In the genomic region with DNA sequence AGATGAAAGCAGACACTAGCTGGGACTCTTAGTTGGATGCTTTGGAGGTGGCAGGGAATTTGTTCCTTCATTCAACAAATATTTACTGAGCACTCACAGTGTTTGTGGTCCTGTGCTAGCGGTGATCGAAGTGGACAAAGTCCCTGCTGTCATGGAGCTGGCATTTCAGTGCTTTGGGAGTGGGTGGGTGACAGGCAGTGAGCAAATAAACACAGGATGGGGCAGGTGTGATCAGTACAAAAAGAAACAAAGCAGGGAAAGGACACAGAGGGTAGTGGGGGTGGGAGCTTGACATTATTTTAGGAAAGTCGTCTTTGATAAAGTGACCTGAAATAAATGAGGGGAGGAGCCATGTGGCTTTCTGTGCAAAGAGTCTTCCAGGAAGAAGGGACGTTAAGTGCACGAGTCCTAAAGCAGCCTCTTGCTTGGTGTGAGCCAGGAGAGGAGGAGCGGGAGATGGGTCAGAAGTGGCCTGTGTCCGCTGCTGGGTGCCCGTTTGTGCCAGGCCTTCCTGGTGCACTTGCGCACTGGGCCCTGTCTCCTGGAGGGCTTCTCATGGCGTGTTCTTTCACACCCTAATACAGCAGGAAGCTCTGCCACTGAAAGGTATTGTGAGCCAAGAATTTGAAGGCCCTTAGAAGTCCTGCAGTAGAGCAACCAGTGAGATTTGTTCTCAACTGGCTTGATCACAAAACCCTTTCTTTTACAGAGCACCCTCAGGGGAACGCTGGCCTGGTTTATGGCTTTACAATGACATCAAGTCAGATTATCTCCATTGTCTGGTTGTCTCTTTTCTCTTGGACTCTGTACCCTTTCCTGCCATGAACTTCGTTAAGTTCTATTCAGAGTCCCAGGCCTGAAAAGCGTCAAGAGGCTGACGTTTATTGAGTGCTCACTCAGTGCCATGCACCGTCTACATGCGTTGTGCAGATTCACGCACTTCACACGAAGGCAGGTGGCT, we compare ENCODE assay signal across 1 cellular context.
TF ChIP-seq lines count a peak whose summit lies in the region.

No MANE protein-coding gene starts in this region.

TF ChIP-seq in HepG2, 621 proteins besides CTCF, POLR2A, EP300 and RAD21 (continued from another document):
- TF ChIP-seq PAXIP1 (CRISPR knock-in tag; conservative IDR thresholded peaks at IDR 0.05) (peak; percentile 100), RXRB (CRISPR knock-in tag; IDR thresholded peaks at IDR 0.05; ENCODE audit: borderline replicate concordance) (peak; percentile 97), ZNF816 (CRISPR knock-in tag; IDR thresholded peaks at IDR 0.05; ENCODE audit: borderline replicate concordance) (no peak; the same call in 1 of the 2 replicates), ZNF567 (CRISPR knock-in tag; IDR thresholded peaks at IDR 0.05; ENCODE audit: borderline replicate concordance) (peak; percentile 89), SMAD3 (CRISPR knock-in tag; IDR thresholded peaks at IDR 0.05) (peak; percentile 83), PAX8 (CRISPR knock-in tag; IDR thresholded peaks at IDR 0.05; ENCODE audit: borderline replicate concordance) (no peak), PITX1 (CRISPR knock-in tag; IDR thresholded peaks at IDR 0.05) (peak; percentile 96), THRA (CRISPR knock-in tag; IDR thresholded peaks at IDR 0.05; ENCODE audit: borderline replicate concordance) (peak; percentile 94), MAZ (IDR thresholded peaks at IDR 0.05; ENCODE audit: borderline replicate concordance, low read depth, low read length) (no peak), MAZ (CRISPR knock-in tag; IDR thresholded peaks at IDR 0.05; ENCODE audit: low read depth) (peak; percentile 73), ZSCAN29 (CRISPR knock-in tag; conservative IDR thresholded peaks at IDR 0.05) (peak; percentile 53; the same call in 1 of the 2 replicates), ZNF878 (CRISPR knock-in tag; IDR thresholded peaks at IDR 0.05) (peak; percentile 46; the same call in 1 of the 2 replicates), ZNF274 (CRISPR knock-in tag; IDR thresholded peaks at IDR 0.05) (no peak), ZNF331 (CRISPR knock-in tag; IDR thresholded peaks at IDR 0.05) (peak; percentile 96), ZNF253 (CRISPR knock-in tag; IDR thresholded peaks at IDR 0.05; ENCODE audit: borderline replicate concordance) (no peak), FOXA3 (CRISPR knock-in tag; IDR thresholded peaks at IDR 0.05) (peak; percentile 99), ZNF335 (CRISPR knock-in tag; IDR thresholded peaks at IDR 0.05) (no peak; the same call in 1 of the 2 replicates), CHCHD3 (CRISPR knock-in tag; IDR thresholded peaks at IDR 0.05) (no peak), NR2F1 (CRISPR knock-in tag; IDR thresholded peaks at IDR 0.05) (peak; percentile 63 to 64; a peak in 2 of 4 replicates), ZBTB42 (CRISPR knock-in tag; IDR thresholded peaks at IDR 0.05) (no peak), NR0B2 (CRISPR knock-in tag; IDR thresholded peaks at IDR 0.05) (no peak), HOXA5 (CRISPR knock-in tag; IDR thresholded peaks at IDR 0.05) (no peak; the same call in 1 of the 2 replicates), HOXA3 (CRISPR knock-in tag; IDR thresholded peaks at IDR 0.05) (peak; percentile 88), ZIK1 (CRISPR knock-in tag; IDR thresholded peaks at IDR 0.05; ENCODE audit: borderline replicate concordance, low read depth) (no peak), ZNF543 (CRISPR knock-in tag; IDR thresholded peaks at IDR 0.05) (peak; percentile 77; the same call in 1 of the 2 replicates), ZEB1 (IDR thresholded peaks at IDR 0.05; ENCODE audit: insufficient replicate concordance, low read depth) (peak; percentile 79), FOXC1 (CRISPR knock-in tag; IDR thresholded peaks at IDR 0.05; ENCODE audit: borderline replicate concordance) (0 out of 2 replicates have a peak, but pooled peaks have one; percentile 73), ZSCAN12 (CRISPR knock-in tag; IDR thresholded peaks at IDR 0.05) (no peak), NFKB2 (CRISPR knock-in tag; IDR thresholded peaks at IDR 0.05; ENCODE audit: borderline replicate concordance) (peak; percentile 39; the same call in 1 of the 2 replicates), RXRA (CRISPR knock-in tag; IDR thresholded peaks at IDR 0.05) (peak; percentile 95), ONECUT2 (CRISPR knock-in tag; IDR thresholded peaks at IDR 0.05) (peak; percentile 92), SRY (CRISPR knock-in tag; IDR thresholded peaks at IDR 0.05) (peak; percentile 75), ZNF629 (CRISPR knock-in tag; conservative IDR thresholded peaks at IDR 0.05) (no peak), NFYC (CRISPR knock-in tag; IDR thresholded peaks at IDR 0.05) (peak; percentile 33; the same call in 1 of the 2 replicates), CAMTA2 (CRISPR knock-in tag; IDR thresholded peaks at IDR 0.05; ENCODE audit: borderline replicate concordance) (no peak), ZNF33A (CRISPR knock-in tag; IDR thresholded peaks at IDR 0.05; ENCODE audit: borderline replicate concordance) (no peak), MBNL3 (CRISPR knock-in tag; conservative IDR thresholded peaks at IDR 0.05) (no peak), HNRNPL (IDR thresholded peaks at IDR 0.05; ENCODE audit: low read depth, low read length) (peak; percentile 82), ATM (IDR thresholded peaks at IDR 0.05; ENCODE audit: borderline replicate concordance) (no peak), HOXD1 (CRISPR knock-in tag; IDR thresholded peaks at IDR 0.05) (peak; percentile 89; the same call in 1 of the 2 replicates), ZNF484 (CRISPR knock-in tag; IDR thresholded peaks at IDR 0.05; ENCODE audit: borderline replicate concordance, low read depth) (no peak), ZFP1 (CRISPR knock-in tag; IDR thresholded peaks at IDR 0.05) (peak; percentile 76; the same call in 1 of the 2 replicates), ZNF232 (CRISPR knock-in tag; IDR thresholded peaks at IDR 0.05; ENCODE audit: borderline replicate concordance) (peak; percentile 89; the same call in 1 of the 2 replicates), ZNF558 (CRISPR knock-in tag; IDR thresholded peaks at IDR 0.05; ENCODE audit: borderline replicate concordance) (no peak)
- TF ChIP-seq, protein P1, sequence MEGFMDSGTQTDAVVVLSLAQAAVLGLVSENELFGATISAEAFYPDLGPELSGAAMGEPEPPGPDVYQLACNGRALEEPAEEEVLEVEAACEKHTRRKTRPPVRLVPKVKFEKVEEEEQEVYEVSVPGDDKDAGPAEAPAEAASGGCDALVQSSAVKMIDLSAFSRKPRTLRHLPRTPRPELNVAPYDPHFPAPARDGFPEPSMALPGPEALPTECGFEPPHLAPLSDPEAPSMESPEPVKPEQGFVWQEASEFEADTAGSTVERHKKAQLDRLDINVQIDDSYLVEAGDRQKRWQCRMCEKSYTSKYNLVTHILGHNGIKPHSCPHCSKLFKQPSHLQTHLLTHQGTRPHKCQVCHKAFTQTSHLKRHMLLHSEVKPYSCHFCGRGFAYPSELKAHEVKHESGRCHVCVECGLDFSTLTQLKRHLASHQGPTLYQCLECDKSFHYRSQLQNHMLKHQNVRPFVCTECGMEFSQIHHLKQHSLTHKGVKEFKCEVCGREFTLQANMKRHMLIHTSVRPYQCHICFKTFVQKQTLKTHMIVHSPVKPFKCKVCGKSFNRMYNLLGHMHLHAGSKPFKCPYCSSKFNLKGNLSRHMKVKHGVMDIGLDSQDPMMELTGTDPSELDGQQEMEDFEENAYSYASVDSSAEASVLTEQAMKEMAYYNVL (CRISPR knock-in tag; IDR thresholded peaks at IDR 0.05; ENCODE audit: borderline replicate concordance): peak; percentile 99
- TF ChIP-seq, protein P2, sequence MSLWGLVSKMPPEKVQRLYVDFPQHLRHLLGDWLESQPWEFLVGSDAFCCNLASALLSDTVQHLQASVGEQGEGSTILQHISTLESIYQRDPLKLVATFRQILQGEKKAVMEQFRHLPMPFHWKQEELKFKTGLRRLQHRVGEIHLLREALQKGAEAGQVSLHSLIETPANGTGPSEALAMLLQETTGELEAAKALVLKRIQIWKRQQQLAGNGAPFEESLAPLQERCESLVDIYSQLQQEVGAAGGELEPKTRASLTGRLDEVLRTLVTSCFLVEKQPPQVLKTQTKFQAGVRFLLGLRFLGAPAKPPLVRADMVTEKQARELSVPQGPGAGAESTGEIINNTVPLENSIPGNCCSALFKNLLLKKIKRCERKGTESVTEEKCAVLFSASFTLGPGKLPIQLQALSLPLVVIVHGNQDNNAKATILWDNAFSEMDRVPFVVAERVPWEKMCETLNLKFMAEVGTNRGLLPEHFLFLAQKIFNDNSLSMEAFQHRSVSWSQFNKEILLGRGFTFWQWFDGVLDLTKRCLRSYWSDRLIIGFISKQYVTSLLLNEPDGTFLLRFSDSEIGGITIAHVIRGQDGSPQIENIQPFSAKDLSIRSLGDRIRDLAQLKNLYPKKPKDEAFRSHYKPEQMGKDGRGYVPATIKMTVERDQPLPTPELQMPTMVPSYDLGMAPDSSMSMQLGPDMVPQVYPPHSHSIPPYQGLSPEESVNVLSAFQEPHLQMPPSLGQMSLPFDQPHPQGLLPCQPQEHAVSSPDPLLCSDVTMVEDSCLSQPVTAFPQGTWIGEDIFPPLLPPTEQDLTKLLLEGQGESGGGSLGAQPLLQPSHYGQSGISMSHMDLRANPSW (CRISPR knock-in tag; IDR thresholded peaks at IDR 0.05; ENCODE audit: borderline replicate concordance): peak; percentile 93
- TF ChIP-seq, protein P3, sequence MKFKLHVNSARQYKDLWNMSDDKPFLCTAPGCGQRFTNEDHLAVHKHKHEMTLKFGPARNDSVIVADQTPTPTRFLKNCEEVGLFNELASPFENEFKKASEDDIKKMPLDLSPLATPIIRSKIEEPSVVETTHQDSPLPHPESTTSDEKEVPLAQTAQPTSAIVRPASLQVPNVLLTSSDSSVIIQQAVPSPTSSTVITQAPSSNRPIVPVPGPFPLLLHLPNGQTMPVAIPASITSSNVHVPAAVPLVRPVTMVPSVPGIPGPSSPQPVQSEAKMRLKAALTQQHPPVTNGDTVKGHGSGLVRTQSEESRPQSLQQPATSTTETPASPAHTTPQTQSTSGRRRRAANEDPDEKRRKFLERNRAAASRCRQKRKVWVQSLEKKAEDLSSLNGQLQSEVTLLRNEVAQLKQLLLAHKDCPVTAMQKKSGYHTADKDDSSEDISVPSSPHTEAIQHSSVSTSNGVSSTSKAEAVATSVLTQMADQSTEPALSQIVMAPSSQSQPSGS (CRISPR knock-in tag; IDR thresholded peaks at IDR 0.05): peak; percentile 94
TF ChIP-seq in HepG2: peak in this region for 304.
